ENCODE assay signal across 19 cellular contexts in the genomic region with DNA sequence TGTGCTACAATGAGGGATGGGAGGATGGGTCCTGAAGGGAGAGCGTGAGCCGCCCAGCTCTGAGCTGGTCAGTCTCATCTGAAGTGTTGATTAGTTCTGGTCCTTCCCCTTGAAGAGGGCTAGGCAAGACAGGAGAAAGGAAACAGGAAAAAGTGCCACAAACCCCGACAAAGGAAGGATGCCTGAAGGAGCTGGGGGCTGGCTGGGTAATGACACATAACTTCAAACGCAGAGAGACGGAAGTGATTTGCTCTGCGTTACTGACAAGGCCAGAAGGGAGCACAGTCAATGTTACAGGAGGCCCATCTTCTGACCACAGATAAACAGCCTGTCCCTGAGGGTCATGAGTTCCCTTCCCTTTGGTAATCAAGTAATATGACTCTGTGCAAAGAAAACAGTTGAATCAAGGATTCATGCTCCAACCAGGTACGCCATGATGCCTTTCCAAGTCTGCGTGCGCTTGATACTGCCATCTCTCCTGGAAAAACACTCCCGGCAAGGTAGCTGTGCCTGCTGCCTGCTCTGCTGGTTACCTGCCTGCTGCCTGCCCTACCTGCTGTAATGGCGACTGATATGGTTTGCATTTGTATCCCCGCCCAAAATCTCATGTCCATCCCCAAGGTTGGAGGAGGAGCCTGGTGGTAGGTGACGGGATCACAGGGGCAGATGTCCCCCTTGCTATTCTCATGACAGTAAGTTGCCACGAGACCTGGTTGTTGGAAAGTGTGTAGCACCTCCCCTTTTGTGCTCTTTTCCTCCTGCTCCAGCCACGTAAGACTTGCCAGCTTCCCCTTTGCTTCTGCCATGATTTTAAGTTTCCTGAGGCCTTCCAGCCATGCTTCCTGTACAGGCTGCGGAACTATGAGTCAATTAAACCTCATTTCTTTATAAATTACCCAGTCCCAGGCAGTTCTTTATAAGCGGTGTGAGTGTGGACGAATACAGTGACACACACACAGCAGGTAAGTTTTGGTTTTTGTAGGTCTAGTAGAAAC. TPM values are rescaled to one million over a fixed set of nuclear protein-coding genes. Genes with fewer than 3 reads are reported as not detected.
DNase-seq lines count a peak whose midpoint lies in the region; ATAC-seq, FAIRE-seq and TF ChIP-seq lines count a peak whose summit lies in the region.
"Had no signal": no experiment of that assay in that cellular context is flagged by ENCODE, and none has a peak within 500 bp of the region (broad histone marks: within the 10 kb centered on the region; RNA-seq: fewer than 3 reads in every experiment).

No MANE protein-coding gene starts in this region.

- POLR2A ChIA-PET in MCF 10A (lab: Yijun Ruan, JAX), result interaction anchor here (1.0 kb wide), 1 partner anchor 10 kb away, joined by 3 read pairs; no protein-coding TSS in a partner anchor
- POLR2A ChIA-PET in WTC11 (lab: Charles Lee), result no interaction called here
- POLR2A ChIA-PET in activated CD4-positive, alpha-beta memory T cell treated with anti-CD3 and anti-CD28 coated beads for 36 hours (lab: Charles Lee), result no interaction called here

- TF ChIP-seq RAD21 in liver (IDR thresholded peaks at IDR 0.05), result no peak

- no peaks in the 10 kb centered on the region for H3K9me3 ChIP-seq in mammary epithelial cell (replicated peaks; ENCODE audit: insufficient read depth, low read length)
- no peaks in the 10 kb centered on the region for H3K9me3 ChIP-seq in liver (ENCODE audit: control insufficient read depth in 4 of 4, low read length in 3 of 4)
- H3K9me3 ChIP-seq: A549, esophagus squamous epithelium had no signal

- H3K9me3 Mint-ChIP-seq in MCF 10A (ENCODE audit: unreplicated experiment) (no peaks in the 10 kb centered on the region), WTC11 (no peaks in the 10 kb centered on the region)
- no peaks in the 10 kb centered on the region for H3K9me3 Mint-ChIP-seq in activated CD4-positive, alpha-beta memory T cell treated with anti-CD3 and anti-CD28 coated beads for 36 hours
- H3K9me3 Mint-ChIP-seq: activated CD4-positive, alpha-beta memory T cell treated with anti-CD3 and anti-CD28 coated beads, Interleukin-2, amount 10 ng/mL, durations not matched to agents 7 days and 5 days; activated naive CD8-positive, alpha-beta T cell treated with anti-CD3 and anti-CD28 coated beads, Interleukin-2, amount 50 U/mL, for 24 hours had no signal

- no peak overlapping the region for H2AFZ ChIP-seq in mammary epithelial cell (ENCODE audit: low read depth, low read length)

- intact Hi-C loops in MCF 10A (cut with micrococcal nuclease), result no loop called here
- intact Hi-C loops in mammary epithelial cell (cut with micrococcal nuclease), result no loop called here
- intact Hi-C loops in activated CD4-positive, alpha-beta memory T cell treated with anti-CD3 and anti-CD28 coated beads for 36 hours (cut with micrococcal nuclease), result no loop called here

- H3K27ac ChIP-seq in mammary epithelial cell (ENCODE audit: insufficient read depth, low read depth, low read length) (no peak overlapping the region), liver (ENCODE audit: low read depth in 1 of 2, low read length in 2 of 2) (peak overlapping the region; percentile 27 to 42)
- H3K27ac ChIP-seq: A549, C4-2B, dorsolateral prefrontal cortex, esophagus squamous epithelium had no signal

- H3K4me1 Mint-ChIP-seq in MCF 10A (ENCODE audit: insufficient read depth, unreplicated experiment) (peaks cover 12% of the 10 kb centered on the region), WTC11 (peaks cover 33% of the 10 kb centered on the region)
- H3K4me1 Mint-ChIP-seq in activated CD4-positive, alpha-beta memory T cell treated with anti-CD3 and anti-CD28 coated beads for 36 hours (ENCODE audit: low read depth), result peaks cover 2% of the 10 kb centered on the region

- no peaks in the 10 kb centered on the region for H4K20me1 ChIP-seq in mammary epithelial cell (ENCODE audit: insufficient read depth, low read length)

- H3K36me3 Mint-ChIP-seq in MCF 10A (ENCODE audit: insufficient read depth, unreplicated experiment), result no peaks in the 10 kb centered on the region
- no peaks in the 10 kb centered on the region for H3K36me3 Mint-ChIP-seq in WTC11
- H3K36me3 Mint-ChIP-seq in activated CD4-positive, alpha-beta memory T cell treated with anti-CD3 and anti-CD28 coated beads for 36 hours, result no peaks in the 10 kb centered on the region

- no peak overlapping the region for H3K4me2 ChIP-seq in mammary epithelial cell (ENCODE audit: insufficient read depth, low read depth, low read length)
- H3K4me2 ChIP-seq: A549 had no signal

- peak; percentile 81 for FAIRE-seq in urothelium cell line (lab: Jason Lieb, UNC)
- FAIRE-seq: A549, RCC 7860 had no signal

- H3K4me1 ChIP-seq in mammary epithelial cell (ENCODE audit: insufficient read depth, low read length) (no peaks in the 10 kb centered on the region), liver (ENCODE audit: control insufficient read depth in 4 of 4, insufficient read depth in 4 of 4, low read length in 3 of 4) (peaks cover 14 to 42% (median 29%) of the 10 kb centered on the region in 4 donors)

- 86% methylated on average over 18 of the region's 18 CpGs for WGBS in mammary epithelial cell (ENCODE audit: low coverage, missing lambda C conversion rate)
- 86% methylated on average over 18 of the region's 18 CpGs for WGBS in liver

- ATAC-seq in WTC11 (peak; percentile 68), HG02623 (IDR thresholded peaks at IDR 0.05; ENCODE audit: unreplicated experiment) (no peak)
- ATAC-seq: A549; activated naive CD8-positive, alpha-beta T cell treated with anti-CD3 and anti-CD28 coated beads, Interleukin-2, amount 50 U/mL, for 24 hours; SK-N-SH treated with all-trans-retinoic acid at 6 μM for 48 hours had no signal

- H3K9ac ChIP-seq in mammary epithelial cell (ENCODE audit: insufficient read depth, low read length) (no peak overlapping the region), liver (ENCODE audit: low read depth in 1 of 2, low read length in 2 of 2) (no peak overlapping the region)

- H3K36me3 ChIP-seq in mammary epithelial cell (ENCODE audit: insufficient read depth, low read length), result no peaks in the 10 kb centered on the region
- peaks cover 0 to 5% (median 0%) of the 10 kb centered on the region in 4 donors for H3K36me3 ChIP-seq in liver (ENCODE audit: control insufficient read depth in 4 of 4, insufficient read depth in 3 of 4, low read depth in 1 of 4, low read length in 3 of 4)
- H3K36me3 ChIP-seq: esophagus squamous epithelium had no signal

- dilution Hi-C loops in mammary epithelial cell (cut with HindIII; ENCODE audit: low sequenced_read_pairs), result loop anchor here (5.0 kb wide), 1 partner anchor 92 kb away; no protein-coding TSS in a partner anchor

- in situ Hi-C loops in mammary epithelial cell (cut with MboI; ENCODE audit: low sequenced_read_pairs in 2 of 2), result no loop called here

- no peak for TF ChIP-seq CTCF in MCF 10A (IDR thresholded peaks at IDR 0.05; ENCODE audit: unreplicated experiment)
- no peak for TF ChIP-seq CTCF in mammary epithelial cell (conservative IDR thresholded peaks at IDR 0.05 in 1 of 2, IDR thresholded peaks at IDR 0.05 in 1 of 2; ENCODE audit: extremely low read depth in 1 of 2, insufficient read depth in 1 of 2, low read depth in 1 of 2, low read length in 2 of 2)
- no peak for TF ChIP-seq CTCF in WTC11 (IDR thresholded peaks at IDR 0.05)
- no peak for TF ChIP-seq CTCF in liver (IDR thresholded peaks at IDR 0.05; ENCODE audit: low read depth, low read length, missing input control)

- H3K27ac Mint-ChIP-seq in MCF 10A (ENCODE audit: low read depth, unreplicated experiment) (peak overlapping the region; percentile 21), WTC11 (peak overlapping the region; percentile 89)
- H3K27ac Mint-ChIP-seq in activated CD4-positive, alpha-beta memory T cell treated with anti-CD3 and anti-CD28 coated beads for 36 hours, result no peak overlapping the region
- H3K27ac Mint-ChIP-seq: activated CD4-positive, alpha-beta memory T cell treated with anti-CD3 and anti-CD28 coated beads, Interleukin-2, amount 10 ng/mL, durations not matched to agents 7 days and 5 days; activated naive CD8-positive, alpha-beta T cell treated with anti-CD3 and anti-CD28 coated beads, Interleukin-2, amount 50 U/mL, for 24 hours had no signal

- DNase-seq in MCF 10A (ENCODE audit: unreplicated experiment) (no peak), mammary epithelial cell (no peak), WTC11 (ENCODE audit: low spot score) (no peak), urothelium cell line (ENCODE audit: low spot score) (no peak), NCI-H2171 treated with DMSO at 0.1 percent for 48 hours (lab: John Stamatoyannopoulos, UW) (no peak)
- DNase-seq in activated CD4-positive, alpha-beta memory T cell treated with anti-CD3 and anti-CD28 coated beads for 36 hours, result no peak
- DNase-seq: activated CD4-positive, alpha-beta memory T cell treated with anti-CD3 and anti-CD28 coated beads, Interleukin-2, amount 10 ng/mL, durations not matched to agents 7 days and 5 days; activated naive CD8-positive, alpha-beta T cell treated with anti-CD3 and anti-CD28 coated beads, Interleukin-2, amount 50 U/mL, for 24 hours; activated T-cell treated with anti-CD3 and anti-CD28 coated beads, Interleukin-2, amount 50 U/mL, for 48 hours; dorsolateral prefrontal cortex; esophagus squamous epithelium; MM.1S; stimulated activated CD4-positive, alpha-beta T cell treated with anti-CD3 and anti-CD28 coated beads, Interleukin-4, amount 100 ng/mL, for 1 hour had no signal

- H3K4me3 Mint-ChIP-seq in MCF 10A (ENCODE audit: unreplicated experiment) (no peak overlapping the region), WTC11 (no peak overlapping the region)
- H3K4me3 Mint-ChIP-seq in activated CD4-positive, alpha-beta memory T cell treated with anti-CD3 and anti-CD28 coated beads for 36 hours, result no peak overlapping the region
- H3K4me3 Mint-ChIP-seq: activated CD4-positive, alpha-beta memory T cell treated with anti-CD3 and anti-CD28 coated beads, Interleukin-2, amount 10 ng/mL, durations not matched to agents 7 days and 5 days; activated naive CD8-positive, alpha-beta T cell treated with anti-CD3 and anti-CD28 coated beads, Interleukin-2, amount 50 U/mL, for 24 hours had no signal

- H3K79me2 ChIP-seq in mammary epithelial cell (ENCODE audit: insufficient read depth, low read length), result no peaks in the 10 kb centered on the region

- no TSS peak for BruUV-seq in MCF 10A (replicated peaks; lab: Mats Ljungman, UMichigan)
- BruUV-seq in mammary epithelial cell (replicated peaks; lab: Mats Ljungman, UMichigan), result no TSS peak

- H3K27me3 Mint-ChIP-seq in MCF 10A (ENCODE audit: insufficient read depth, unreplicated experiment) (no peaks in the 10 kb centered on the region), WTC11 (ENCODE audit: low read depth) (no peaks in the 10 kb centered on the region)
- H3K27me3 Mint-ChIP-seq in activated CD4-positive, alpha-beta memory T cell treated with anti-CD3 and anti-CD28 coated beads for 36 hours, result no peaks in the 10 kb centered on the region
- H3K27me3 Mint-ChIP-seq: activated CD4-positive, alpha-beta memory T cell treated with anti-CD3 and anti-CD28 coated beads, Interleukin-2, amount 10 ng/mL, durations not matched to agents 7 days and 5 days had no signal

- H3K4me3 ChIP-seq in mammary epithelial cell (replicated peaks in 1 of 3; ENCODE audit: insufficient read depth in 1 of 3, low read depth in 2 of 3, low read length in 3 of 3), result no peak overlapping the region
- no peak overlapping the region for H3K4me3 ChIP-seq in liver (ENCODE audit: low read depth in 1 of 3, low read length in 3 of 3)
- H3K4me3 ChIP-seq: A549, dorsolateral prefrontal cortex, esophagus squamous epithelium had no signal

- no peaks in the 10 kb centered on the region for H3K27me3 ChIP-seq in mammary epithelial cell (ENCODE audit: insufficient read depth, low read length)
- no peaks in the 10 kb centered on the region for H3K27me3 ChIP-seq in liver (ENCODE audit: control insufficient read depth in 4 of 4, insufficient read depth in 4 of 4, low read length in 3 of 4)
- H3K27me3 ChIP-seq: dorsolateral prefrontal cortex, esophagus squamous epithelium had no signal

- CTCF ChIA-PET in MCF 10A (lab: Yijun Ruan, JAX), result no interaction called here
- CTCF ChIA-PET in mammary epithelial cell (lab: Charles Lee; ENCODE audit: low non-redundant PET), result no interaction called here
- CTCF ChIA-PET in WTC11 (lab: Charles Lee), result no interaction called here
- CTCF ChIA-PET in activated CD4-positive, alpha-beta memory T cell treated with anti-CD3 and anti-CD28 coated beads for 36 hours (lab: Charles Lee), result interaction anchor here (0.6 kb wide), 1 partner anchor 13 kb away, joined by 3 read pairs; no protein-coding TSS in a partner anchor

RNA-seq across cellular contexts. Expression of a gene that starts 57.9 kb away (rescaled TPM):
- total RNA-seq in MCF 10A (2022) (68.2 and 71.3 TPM in 2 replicates), mammary epithelial cell (10 to 100 TPM; 28.4 to 48.7 TPM), WTC11 (2021) (66.0 to 103 TPM (median 67.3 TPM) in 3 replicates), liver (10 to 100 TPM; 19.6 to 53.1 TPM)
- polyA plus RNA-seq in mammary epithelial cell (3.3 TPM), liver (10 to 100 TPM; 10.7 to 15.4 TPM)
- polyA minus RNA-seq in mammary epithelial cell, result 10.9 TPM
- 1 to 10 TPM; 8.4 to 9.9 TPM for total RNA-seq in activated CD4-positive, alpha-beta memory T cell treated with anti-CD3 and anti-CD28 coated beads for 36 hours
